17 cellular contexts compared by ENCODE assay signal in the genomic region with DNA sequence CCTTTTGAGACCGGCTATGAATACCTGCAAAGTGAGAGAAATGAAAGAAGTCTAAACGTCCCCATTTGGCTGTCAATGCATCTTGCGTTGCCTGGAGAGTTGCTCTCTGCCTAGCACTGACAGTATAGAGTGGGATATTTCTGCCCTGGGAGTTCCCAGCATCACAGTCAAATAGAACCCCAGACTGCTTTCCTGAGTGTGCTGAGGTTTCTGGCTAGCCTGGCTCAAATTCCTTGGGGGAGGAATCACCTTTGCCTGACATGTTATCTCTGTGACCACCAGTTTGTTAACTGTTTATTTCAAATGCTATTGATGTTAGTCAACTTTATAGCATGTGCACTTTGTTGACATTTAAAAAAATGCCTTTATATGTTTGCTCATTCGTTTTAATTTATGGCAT.
"Had no signal": no experiment of that assay in that cellular context is flagged by ENCODE, and none has a peak within 500 bp of the region (broad histone marks: within the 10 kb centered on the region; RNA-seq: fewer than 3 reads in every experiment).

No MANE protein-coding gene starts in this region.

- H3K4me1 ChIP-seq: ascending aorta, esophagus squamous epithelium, prostate gland, right lobe of liver, spleen had no signal

- H3K4me1 Mint-ChIP-seq: activated naive CD4-positive, alpha-beta T cell treated with anti-CD3 and anti-CD28 coated beads, Interleukin-2, amount 50 U/mL, for 24 hours; naive B cell; stimulated activated naive B cell treated with anti-CD40 and anti-IgM and Interleukin-4, amounts not matched to agents 10 μg/mL and 1 μg/mL and 100 μg/mL, for 72 hours had no signal

- H3K4me3 ChIP-seq: ascending aorta, esophagus squamous epithelium, prostate gland, right lobe of liver, spleen had no signal

- H3K9me3 Mint-ChIP-seq: activated naive CD4-positive, alpha-beta T cell treated with anti-CD3 and anti-CD28 coated beads, Interleukin-2, amount 50 U/mL, for 24 hours; stimulated activated naive B cell treated with anti-CD40 and anti-IgM and Interleukin-4, amounts not matched to agents 10 μg/mL and 1 μg/mL and 100 μg/mL, for 72 hours had no signal

- FAIRE-seq: bronchial epithelial cell, islet of Langerhans had no signal

- H3K27me3 ChIP-seq: ascending aorta, esophagus squamous epithelium, right lobe of liver, spleen had no signal

- DNase-seq: activated CD4-positive, alpha-beta T cell treated with anti-CD3 and anti-CD28 coated beads, Interleukin-2, amount 50 U/mL, for 48 hours; activated gamma-delta T cell; effector CD4-positive, alpha-beta T cell; esophagus squamous epithelium; hippocampal formation; mammary epithelial cell; naive B cell; right lobe of liver; spleen; stimulated activated CD4-positive, alpha-beta T cell treated with anti-CD3 and anti-CD28 coated beads, Interleukin-4, amount 100 ng/mL, for 4 hours; stimulated activated naive B cell treated with anti-CD40 and anti-IgM and Interleukin-4, amounts not matched to agents 10 μg/mL and 1 μg/mL and 100 μg/mL, for 72 hours had no signal

- H3K36me3 ChIP-seq: ascending aorta, esophagus squamous epithelium, prostate gland, right lobe of liver, spleen had no signal

- H3K27ac ChIP-seq: ascending aorta, esophagus squamous epithelium, prostate gland, right lobe of liver, spleen had no signal

- H3K4me3 Mint-ChIP-seq: activated CD4-positive, alpha-beta T cell treated with anti-CD3 and anti-CD28 coated beads for 36 hours; activated naive CD4-positive, alpha-beta T cell treated with anti-CD3 and anti-CD28 coated beads, Interleukin-2, amount 50 U/mL, for 24 hours; naive B cell; stimulated activated naive B cell treated with anti-CD40 and anti-IgM and Interleukin-4, amounts not matched to agents 10 μg/mL and 1 μg/mL and 100 μg/mL, for 72 hours had no signal

- H3K36me3 Mint-ChIP-seq: activated naive CD4-positive, alpha-beta T cell treated with anti-CD3 and anti-CD28 coated beads, Interleukin-2, amount 50 U/mL, for 24 hours; naive B cell; stimulated activated naive B cell treated with anti-CD40 and anti-IgM and Interleukin-4, amounts not matched to agents 10 μg/mL and 1 μg/mL and 100 μg/mL, for 72 hours had no signal

- H3K27ac Mint-ChIP-seq: activated CD4-positive, alpha-beta T cell treated with anti-CD3 and anti-CD28 coated beads for 36 hours; activated naive CD4-positive, alpha-beta T cell treated with anti-CD3 and anti-CD28 coated beads, Interleukin-2, amount 50 U/mL, for 24 hours; naive B cell; stimulated activated naive B cell treated with anti-CD40 and anti-IgM and Interleukin-4, amounts not matched to agents 10 μg/mL and 1 μg/mL and 100 μg/mL, for 72 hours had no signal

- H3K9me3 ChIP-seq: ascending aorta, esophagus squamous epithelium, prostate gland, right lobe of liver, spleen had no signal
